In genomic region chr16:20957153-20957552, GRCh38 we compare ENCODE assay signal across 28 cellular contexts.
"Had no signal": no experiment of that assay in that cellular context is flagged by ENCODE, and none has a peak within 500 bp of the region (broad histone marks: within the 10 kb centered on the region; RNA-seq: fewer than 3 reads in every experiment).

No MANE protein-coding gene starts in this region.

- H3K4me1 Mint-ChIP-seq: endodermal cell, mesothelial cell of epicardium had no signal

- H3K27ac ChIP-seq: colonic mucosa, epithelial cell of prostate, esophagus squamous epithelium, gastrocnemius medialis, heart right ventricle, left lung, lower lobe of right lung had no signal

- DNase-seq: colonic mucosa; cortex of kidney; effector CD8-positive, alpha-beta T cell; effector memory CD8-positive, alpha-beta T cell; endodermal cell; erythroblast; esophagus squamous epithelium; foreskin fibroblast; foreskin melanocyte; gastrocnemius medialis; glutamatergic neuron; head of caudate nucleus; heart right ventricle; hippocampal formation; left cardiac atrium; left lung; left ventricle myocardium superior; lower lobe of right lung; mesenchymal stem cell; mucosa of descending colon; naive B cell had no signal

- H3K36me3 Mint-ChIP-seq: mesothelial cell of epicardium, naive B cell had no signal

- H3K27me3 Mint-ChIP-seq: dendritic cell treated with granulocyte-macrophage colony-stimulating factor and Interleukin-4, amounts not matched to agents 40 ng/mL and 50 ng/mL, for 4 days had no signal

- ATAC-seq: effector memory CD8-positive, alpha-beta T cell; esophagus mucosa; gastrocnemius medialis; heart right ventricle; left cardiac atrium; left lung; left ventricle myocardium superior; lower lobe of right lung; mucosa of descending colon had no signal

- H3K9me3 ChIP-seq: colonic mucosa, esophagus squamous epithelium, gastrocnemius medialis, heart right ventricle, left lung, lower lobe of right lung, mucosa of descending colon had no signal

- H3K4me3 ChIP-seq: colonic mucosa, esophagus squamous epithelium, gastrocnemius medialis, heart right ventricle, left lung, lower lobe of right lung, mucosa of descending colon had no signal

- H3K4me1 ChIP-seq: colonic mucosa, esophagus squamous epithelium, gastrocnemius medialis, heart right ventricle, left lung, lower lobe of right lung had no signal

- H3K4me3 Mint-ChIP-seq: dendritic cell treated with granulocyte-macrophage colony-stimulating factor and Interleukin-4, amounts not matched to agents 40 ng/mL and 50 ng/mL, for 4 days; effector memory CD8-positive, alpha-beta T cell; endodermal cell; mesothelial cell of epicardium; naive B cell had no signal

- H3K36me3 ChIP-seq: colonic mucosa, esophagus squamous epithelium, gastrocnemius medialis, heart right ventricle, left lung, lower lobe of right lung had no signal

- H3K27ac Mint-ChIP-seq: dendritic cell treated with granulocyte-macrophage colony-stimulating factor and Interleukin-4, amounts not matched to agents 40 ng/mL and 50 ng/mL, for 4 days; endodermal cell; mesothelial cell of epicardium; naive B cell had no signal

- H3K27me3 ChIP-seq: colonic mucosa, esophagus squamous epithelium, gastrocnemius medialis, heart right ventricle, left lung had no signal

- H3K9me3 Mint-ChIP-seq: dendritic cell treated with granulocyte-macrophage colony-stimulating factor and Interleukin-4, amounts not matched to agents 40 ng/mL and 50 ng/mL, for 4 days; effector memory CD8-positive, alpha-beta T cell; endodermal cell; mesothelial cell of epicardium; naive B cell had no signal

- FAIRE-seq: endometrium, islet of Langerhans, keratinocyte had no signal
